Comparison of ENCODE assay signal across 1 cellular context in the genomic region with DNA sequence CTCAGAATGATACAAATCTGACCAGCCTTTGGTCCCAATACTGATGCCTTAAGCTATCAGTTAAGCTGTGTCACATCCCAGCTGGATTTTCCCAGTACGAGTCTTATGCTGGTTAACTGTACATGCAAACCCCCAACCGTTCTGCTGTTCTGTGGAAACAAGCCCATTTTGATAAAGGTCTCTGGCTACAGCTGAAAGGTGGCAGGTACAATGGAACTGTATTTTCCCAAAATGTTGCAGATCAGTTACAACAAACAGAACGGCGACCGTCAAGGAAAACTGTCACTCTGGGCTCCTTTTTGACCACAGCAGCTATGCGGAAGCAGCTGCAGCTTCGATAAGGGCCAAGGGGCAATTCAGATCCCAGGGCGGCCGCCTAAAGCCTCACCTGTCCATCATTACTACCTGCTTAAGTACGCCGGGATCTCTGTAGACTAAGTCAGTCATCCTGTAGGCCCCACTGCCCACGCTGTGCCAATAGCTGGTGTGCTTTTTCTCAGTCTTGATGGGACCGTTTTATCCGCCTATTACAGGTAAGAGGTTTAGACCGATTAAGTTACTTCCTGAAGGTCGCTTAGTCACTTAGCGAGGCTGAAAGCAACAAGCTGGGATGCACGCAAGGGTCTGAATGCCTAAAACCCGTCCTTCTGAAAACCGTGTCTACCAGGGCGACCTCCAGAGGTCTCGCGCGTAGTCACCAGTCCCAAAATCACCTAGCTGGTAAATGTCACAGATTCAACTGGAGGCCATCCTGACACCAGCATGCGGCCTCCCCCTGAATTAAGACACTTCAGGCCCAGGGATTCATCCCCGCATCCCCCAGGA.
TF ChIP-seq lines count a peak whose summit lies in the region.

No MANE protein-coding gene starts in this region.

TF ChIP-seq in K562, 482 proteins besides CTCF, POLR2A, EP300 and RAD21 (continued from another document and continues in another):
- TF ChIP-seq ZNF75A (CRISPR knock-in tag; IDR thresholded peaks at IDR 0.05) (0 out of 2 replicates have a peak, but pooled peaks have one; percentile 12), CTBP1 (IDR thresholded peaks at IDR 0.05; ENCODE audit: borderline replicate concordance) (peak; percentile 36), CBFA2T3 (IDR thresholded peaks at IDR 0.05) (peak; percentile 47), CXXC5 (CRISPR knock-in tag; IDR thresholded peaks at IDR 0.05) (peak; percentile 6; the same call in 1 of the 2 replicates), TRIM25 (IDR thresholded peaks at IDR 0.05; ENCODE audit: borderline replicate concordance) (0 out of 2 replicates have a peak, but pooled peaks have one; percentile 39), ZBTB17 (CRISPR knock-in tag; IDR thresholded peaks at IDR 0.05) (0 out of 2 replicates have a peak, but pooled peaks have one; percentile 30), USF1 (CRISPR knock-in tag; IDR thresholded peaks at IDR 0.05) (0 out of 2 replicates have a peak, but pooled peaks have one; percentile 44), MBD1 (CRISPR knock-in tag; IDR thresholded peaks at IDR 0.05) (no peak), CEBPG (CRISPR knock-in tag; IDR thresholded peaks at IDR 0.05) (0 out of 2 replicates have a peak, but pooled peaks have one; percentile 49), CEBPG (tag; conservative IDR thresholded peaks at IDR 0.05 in 1 of 2, IDR thresholded peaks at IDR 0.05 in 1 of 2) (no peak), TEAD1 (CRISPR knock-in tag; IDR thresholded peaks at IDR 0.05) (peak; percentile 56 to 80; a peak in 3 of 4 replicates), SRF (CRISPR knock-in tag; IDR thresholded peaks at IDR 0.05) (peak in 1 of 2 experiments; percentile 7; a peak in 1 of 4 replicates), RBM15 (IDR thresholded peaks at IDR 0.05; ENCODE audit: insufficient read depth, low read length) (no peak), PTBP1 (IDR thresholded peaks at IDR 0.05; ENCODE audit: low read depth, low read length) (no peak), MXD1 (CRISPR knock-in tag; IDR thresholded peaks at IDR 0.05; ENCODE audit: borderline replicate concordance, poor library complexity, severe bottlenecking) (no peak), ELF2 (CRISPR knock-in tag; IDR thresholded peaks at IDR 0.05) (peak; percentile 78; the same call in 1 of the 2 replicates), CCNT2 (IDR thresholded peaks at IDR 0.05; ENCODE audit: borderline replicate concordance, extremely low read depth, insufficient read length, low read depth, low read length) (peak; percentile 13), SUPT5H (IDR thresholded peaks at IDR 0.05) (peak; percentile 37; the same call in 1 of the 2 replicates), FOXA3 (CRISPR knock-in tag; conservative IDR thresholded peaks at IDR 0.05 in 1 of 2, IDR thresholded peaks at IDR 0.05 in 1 of 2) (peak in 1 of 2 experiments; percentile 57; a peak in 1 of 4 replicates), ARID1B (IDR thresholded peaks at IDR 0.05) (peak; percentile 50; the same call in 1 of the 2 replicates), THAP7 (CRISPR knock-in tag; IDR thresholded peaks at IDR 0.05) (no peak), ZNF324 (CRISPR knock-in tag; IDR thresholded peaks at IDR 0.05) (peak; percentile 48; the same call in 1 of the 2 replicates), DEAF1 (CRISPR knock-in tag; IDR thresholded peaks at IDR 0.05) (0 out of 2 replicates have a peak, but pooled peaks have one; percentile 29), ETV1 (tag; conservative IDR thresholded peaks at IDR 0.05; ENCODE audit: low read depth) (peak; percentile 25), MEIS2 (IDR thresholded peaks at IDR 0.05; ENCODE audit: partially characterized antibody) (peak; percentile 43), HDAC1 (IDR thresholded peaks at IDR 0.05) (peak in 1 of 2 experiments; percentile 22; a peak in 1 of 4 replicates), ZNF224 (CRISPR knock-in tag; IDR thresholded peaks at IDR 0.05) (no peak), RBM39 (optimal IDR thresholded peaks at IDR 0.05; ENCODE audit: low read depth, low read length) (peak; percentile 25), ZNF274 (IDR thresholded peaks at IDR 0.05; ENCODE audit: borderline replicate concordance, low read depth, low read length) (0 out of 2 replicates have a peak, but pooled peaks have one; percentile 11), HNRNPK (IDR thresholded peaks at IDR 0.05; ENCODE audit: low read depth, low read length, poor library complexity, severe bottlenecking) (no peak), CHD1 (IDR thresholded peaks at IDR 0.05; ENCODE audit: low read length) (peak; percentile 97), RCOR1 (IDR thresholded peaks at IDR 0.05; ENCODE audit: borderline replicate concordance in 1 of 2, low read depth in 2 of 2, low read length in 2 of 2) (peak in 1 of 2 experiments; percentile 9; a peak in 1 of 4 replicates), ERF (CRISPR knock-in tag; IDR thresholded peaks at IDR 0.05) (0 out of 2 replicates have a peak, but pooled peaks have one; percentile 25)
- TF ChIP-seq, protein P1, sequence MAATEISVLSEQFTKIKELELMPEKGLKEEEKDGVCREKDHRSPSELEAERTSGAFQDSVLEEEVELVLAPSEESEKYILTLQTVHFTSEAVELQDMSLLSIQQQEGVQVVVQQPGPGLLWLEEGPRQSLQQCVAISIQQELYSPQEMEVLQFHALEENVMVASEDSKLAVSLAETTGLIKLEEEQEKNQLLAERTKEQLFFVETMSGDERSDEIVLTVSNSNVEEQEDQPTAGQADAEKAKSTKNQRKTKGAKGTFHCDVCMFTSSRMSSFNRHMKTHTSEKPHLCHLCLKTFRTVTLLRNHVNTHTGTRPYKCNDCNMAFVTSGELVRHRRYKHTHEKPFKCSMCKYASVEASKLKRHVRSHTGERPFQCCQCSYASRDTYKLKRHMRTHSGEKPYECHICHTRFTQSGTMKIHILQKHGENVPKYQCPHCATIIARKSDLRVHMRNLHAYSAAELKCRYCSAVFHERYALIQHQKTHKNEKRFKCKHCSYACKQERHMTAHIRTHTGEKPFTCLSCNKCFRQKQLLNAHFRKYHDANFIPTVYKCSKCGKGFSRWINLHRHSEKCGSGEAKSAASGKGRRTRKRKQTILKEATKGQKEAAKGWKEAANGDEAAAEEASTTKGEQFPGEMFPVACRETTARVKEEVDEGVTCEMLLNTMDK (IDR thresholded peaks at IDR 0.05; ENCODE audit: borderline replicate concordance, insufficient read depth, low read depth, low read length, poor library complexity, severe bottlenecking): peak; percentile 50
- TF ChIP-seq, protein P2, sequence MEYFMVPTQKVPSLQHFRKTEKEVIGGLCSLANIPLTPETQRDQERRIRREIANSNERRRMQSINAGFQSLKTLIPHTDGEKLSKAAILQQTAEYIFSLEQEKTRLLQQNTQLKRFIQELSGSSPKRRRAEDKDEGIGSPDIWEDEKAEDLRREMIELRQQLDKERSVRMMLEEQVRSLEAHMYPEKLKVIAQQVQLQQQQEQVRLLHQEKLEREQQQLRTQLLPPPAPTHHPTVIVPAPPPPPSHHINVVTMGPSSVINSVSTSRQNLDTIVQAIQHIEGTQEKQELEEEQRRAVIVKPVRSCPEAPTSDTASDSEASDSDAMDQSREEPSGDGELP (CRISPR knock-in tag; IDR thresholded peaks at IDR 0.05; ENCODE audit: borderline replicate concordance): peak; percentile 83
- TF ChIP-seq, protein P3, sequence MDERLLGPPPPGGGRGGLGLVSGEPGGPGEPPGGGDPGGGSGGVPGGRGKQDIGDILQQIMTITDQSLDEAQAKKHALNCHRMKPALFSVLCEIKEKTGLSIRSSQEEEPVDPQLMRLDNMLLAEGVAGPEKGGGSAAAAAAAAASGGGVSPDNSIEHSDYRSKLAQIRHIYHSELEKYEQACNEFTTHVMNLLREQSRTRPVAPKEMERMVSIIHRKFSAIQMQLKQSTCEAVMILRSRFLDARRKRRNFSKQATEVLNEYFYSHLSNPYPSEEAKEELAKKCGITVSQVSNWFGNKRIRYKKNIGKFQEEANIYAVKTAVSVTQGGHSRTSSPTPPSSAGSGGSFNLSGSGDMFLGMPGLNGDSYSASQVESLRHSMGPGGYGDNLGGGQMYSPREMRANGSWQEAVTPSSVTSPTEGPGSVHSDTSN (CRISPR knock-in tag; IDR thresholded peaks at IDR 0.05; ENCODE audit: low read depth): peak; percentile 37; the same call in 1 of the 2 replicates
- TF ChIP-seq, protein P3 (tag; conservative IDR thresholded peaks at IDR 0.05; ENCODE audit: low read depth): no peak
- TF ChIP-seq, protein P4, sequence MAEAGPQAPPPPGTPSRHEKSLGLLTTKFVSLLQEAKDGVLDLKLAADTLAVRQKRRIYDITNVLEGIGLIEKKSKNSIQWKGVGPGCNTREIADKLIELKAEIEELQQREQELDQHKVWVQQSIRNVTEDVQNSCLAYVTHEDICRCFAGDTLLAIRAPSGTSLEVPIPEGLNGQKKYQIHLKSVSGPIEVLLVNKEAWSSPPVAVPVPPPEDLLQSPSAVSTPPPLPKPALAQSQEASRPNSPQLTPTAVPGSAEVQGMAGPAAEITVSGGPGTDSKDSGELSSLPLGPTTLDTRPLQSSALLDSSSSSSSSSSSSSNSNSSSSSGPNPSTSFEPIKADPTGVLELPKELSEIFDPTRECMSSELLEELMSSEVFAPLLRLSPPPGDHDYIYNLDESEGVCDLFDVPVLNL (CRISPR knock-in tag; IDR thresholded peaks at IDR 0.05; ENCODE audit: low read depth): 0 out of 2 replicates have a peak, but pooled peaks have one; percentile 11
- TF ChIP-seq, protein P5, sequence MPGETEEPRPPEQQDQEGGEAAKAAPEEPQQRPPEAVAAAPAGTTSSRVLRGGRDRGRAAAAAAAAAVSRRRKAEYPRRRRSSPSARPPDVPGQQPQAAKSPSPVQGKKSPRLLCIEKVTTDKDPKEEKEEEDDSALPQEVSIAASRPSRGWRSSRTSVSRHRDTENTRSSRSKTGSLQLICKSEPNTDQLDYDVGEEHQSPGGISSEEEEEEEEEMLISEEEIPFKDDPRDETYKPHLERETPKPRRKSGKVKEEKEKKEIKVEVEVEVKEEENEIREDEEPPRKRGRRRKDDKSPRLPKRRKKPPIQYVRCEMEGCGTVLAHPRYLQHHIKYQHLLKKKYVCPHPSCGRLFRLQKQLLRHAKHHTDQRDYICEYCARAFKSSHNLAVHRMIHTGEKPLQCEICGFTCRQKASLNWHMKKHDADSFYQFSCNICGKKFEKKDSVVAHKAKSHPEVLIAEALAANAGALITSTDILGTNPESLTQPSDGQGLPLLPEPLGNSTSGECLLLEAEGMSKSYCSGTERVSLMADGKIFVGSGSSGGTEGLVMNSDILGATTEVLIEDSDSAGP (CRISPR knock-in tag; IDR thresholded peaks at IDR 0.05): 0 out of 2 replicates have a peak, but pooled peaks have one; percentile 12
